In genomic region chr7:93053946-93054943, GRCh38 we compare ENCODE assay signal across 20 cellular contexts.
A peak's percentile ranks its signal among the peaks of the same experiment; 100 is the strongest.
DNase-seq lines count a peak whose midpoint lies in the region; ATAC-seq and TF ChIP-seq lines count a peak whose summit lies in the region.
"Had no signal": no experiment of that assay in that cellular context is flagged by ENCODE, and none has a peak within 500 bp of the region (broad histone marks: within the 10 kb centered on the region; RNA-seq: fewer than 3 reads in every experiment).

No MANE protein-coding gene starts in this region.

- H3K27me3 Mint-ChIP-seq in T-helper 17 cell (peaks cover 4% of the 10 kb centered on the region), progenitor cell of endocrine pancreas (peaks cover 15% of the 10 kb centered on the region)

- no peak overlapping the region for H3K9ac ChIP-seq in IMR-90 (ENCODE audit: low read depth, low read length)
- H3K9ac ChIP-seq: SK-N-SH had no signal

- H3K9me3 ChIP-seq in IMR-90 (ENCODE audit: control insufficient read depth, insufficient read depth, low read length), result no peaks in the 10 kb centered on the region
- no peaks in the 10 kb centered on the region for H3K9me3 ChIP-seq in T-helper 17 cell (ENCODE audit: control insufficient read depth, low read length, poor library complexity, severe bottlenecking)
- no peaks in the 10 kb centered on the region for H3K9me3 ChIP-seq in mucosa of descending colon
- H3K9me3 ChIP-seq: ascending aorta, gastroesophageal sphincter, HAP-1, lower lobe of right lung had no signal

- peak overlapping the region; percentile 24; the same call in 1 of the 2 replicates for H3K23ac ChIP-seq in IMR-90 (ENCODE audit: low read depth, low read length)

- no TSS peak for BruUV-seq in IMR-90 (replicated peaks; lab: Mats Ljungman, UMichigan)

- H3K36me3 Mint-ChIP-seq in T-helper 17 cell (ENCODE audit: low read depth) (no peaks in the 10 kb centered on the region), progenitor cell of endocrine pancreas (ENCODE audit: insufficient read depth) (no peaks in the 10 kb centered on the region)
- H3K36me3 Mint-ChIP-seq: CD8-positive, alpha-beta T cell had no signal

- H2BK120ac ChIP-seq in IMR-90 (ENCODE audit: low read depth, low read length), result peak overlapping the region; percentile 76; the same call in 1 of the 2 replicates

- no peak overlapping the region for H3K4me2 ChIP-seq in IMR-90 (ENCODE audit: low read depth, low read length)
- H3K4me2 ChIP-seq: SK-N-SH had no signal

- peak overlapping the region; percentile 72 for H2AK9ac ChIP-seq in IMR-90 (replicated peaks; ENCODE audit: low read depth, low read length, poor library complexity)

- H4K91ac ChIP-seq in IMR-90 (ENCODE audit: insufficient read depth, low read depth, low read length), result peak overlapping the region; percentile 37

- no CpG with 5 or more reads among the region's 8 CpGs for WGBS in IMR-90 (ENCODE audit: extremely low coverage in 2 of 2, insufficient read length in 1 of 2), 2 experiments

- DNase-seq in SKM-1 treated with dmso at 0.1 percent for 144 hours (lab: John Stamatoyannopoulos, UW; ENCODE audit: unreplicated experiment) (peak; percentile 23), SKM-1 (lab: John Stamatoyannopoulos, UW; ENCODE audit: unreplicated experiment) (no peak), IMR-90 (no peak), T-helper 17 cell (no peak), mucosa of descending colon (peak; percentile 47 to 52 (median 49)), anterior cingulate cortex (lab: John Stamatoyannopoulos, UW) (no peak), progenitor cell of endocrine pancreas (ENCODE audit: low spot score, unreplicated experiment) (no peak), head of caudate nucleus (no peak)
- DNase-seq: activated effector memory CD4-positive, alpha-beta T cell treated with anti-CD3 and anti-CD28 coated beads, Interleukin-2, amount 50 U/mL, for 16 hours; CD8-positive, alpha-beta T cell; lower lobe of right lung; NCI-H1694 treated with DMSO at 0.1 percent for 48 hours; NCI-H446; nephron progenitor cell; SK-N-SH; stimulated activated CD4-positive, alpha-beta T cell treated with anti-CD3 and anti-CD28 coated beads, Interleukin-15, amount 100 ng/mL, for 24 hours had no signal

- no peak for ATAC-seq in IMR-90 (ENCODE audit: low read depth)
- ATAC-seq in T-helper 17 cell, result no peak
- peak; percentile 68 for ATAC-seq in mucosa of descending colon
- ATAC-seq: CD8-positive, alpha-beta T cell; gastroesophageal sphincter; lower lobe of right lung had no signal

- dilution Hi-C loops in IMR-90 (cut with HindIII; ENCODE audit: low sequenced_read_pairs, unreplicated experiment), result no loop called here

- H4K5ac ChIP-seq in IMR-90 (ENCODE audit: low read depth, low read length), result peak overlapping the region; percentile 74

- H3K27me3 ChIP-seq in IMR-90 (ENCODE audit: control insufficient read depth, insufficient read depth, low read length), result no peaks in the 10 kb centered on the region; the same call in 1 of the 2 replicates
- H3K27me3 ChIP-seq: ascending aorta, gastroesophageal sphincter had no signal

- no peak overlapping the region for H3K27ac ChIP-seq in IMR-90 (ENCODE audit: insufficient read depth, low read length)
- H3K27ac ChIP-seq: ascending aorta, gastroesophageal sphincter, lower lobe of right lung, VCaP had no signal

- H3K36me3 ChIP-seq in IMR-90 (ENCODE audit: control insufficient read depth, insufficient read depth, low read length), result no peaks in the 10 kb centered on the region
- no peaks in the 10 kb centered on the region for H3K36me3 ChIP-seq in mucosa of descending colon (ENCODE audit: low read depth)
- H3K36me3 ChIP-seq: ascending aorta, gastroesophageal sphincter, HAP-1, lower lobe of right lung had no signal

- peaks cover 2% of the 10 kb centered on the region; the same call in 1 of the 2 replicates for H3K9me1 ChIP-seq in IMR-90 (ENCODE audit: insufficient read depth, low read length)

- H4K8ac ChIP-seq in IMR-90 (ENCODE audit: low read depth in 2 of 2, low read length in 2 of 2), result peak overlapping the region in 1 of 2 experiments; percentile 61; a peak in 1 of 4 replicates

- peak overlapping the region; percentile 76; the same call in 1 of the 2 replicates for H3K18ac ChIP-seq in IMR-90 (ENCODE audit: low read depth, low read length)

- peak overlapping the region; percentile 79; the same call in 1 of the 3 replicates for H2BK15ac ChIP-seq in IMR-90 (ENCODE audit: low read depth, low read length)

- H3K4ac ChIP-seq in IMR-90 (ENCODE audit: low read depth, low read length), result peak overlapping the region; percentile 82

- H2BK20ac ChIP-seq in IMR-90 (ENCODE audit: low read depth, low read length), result peak overlapping the region; percentile 76

- H2AFZ ChIP-seq in IMR-90 (replicated peaks; ENCODE audit: low read length, poor library complexity), result no peak overlapping the region

- peak overlapping the region; percentile 45 for H2BK5ac ChIP-seq in IMR-90 (ENCODE audit: low read depth, low read length, poor library complexity, severe bottlenecking)

- TF ChIP-seq CTCF in IMR-90 (conservative IDR thresholded peaks at IDR 0.05; ENCODE audit: low read depth, low read length) (no peak), mucosa of descending colon (IDR thresholded peaks at IDR 0.05) (no peak), progenitor cell of endocrine pancreas (IDR thresholded peaks at IDR 0.05; ENCODE audit: unreplicated experiment) (no peak)

- H3K79me1 ChIP-seq in IMR-90 (ENCODE audit: low read depth in 1 of 2, low read length in 2 of 2), result peaks cover 0 to 4% of the 10 kb centered on the region in 2 experiments; a peak in 2 of 4 replicates

- peak overlapping the region; percentile 98 for H2AK5ac ChIP-seq in IMR-90 (ENCODE audit: low read depth, low read length)

- H4K20me1 ChIP-seq in IMR-90 (ENCODE audit: insufficient read depth, low read length), result no peaks in the 10 kb centered on the region

- TF ChIP-seq POLR2A in IMR-90 (IDR thresholded peaks at IDR 0.05; ENCODE audit: low read depth, low read length), result no peak

- no peaks in the 10 kb centered on the region for H3K9me3 Mint-ChIP-seq in progenitor cell of endocrine pancreas (ENCODE audit: low read depth)
- H3K9me3 Mint-ChIP-seq: CD8-positive, alpha-beta T cell; nephron progenitor cell had no signal

- H3K4me3 Mint-ChIP-seq in T-helper 17 cell (no peak overlapping the region), progenitor cell of endocrine pancreas (ENCODE audit: low read depth) (no peak overlapping the region)
- H3K4me3 Mint-ChIP-seq: CD8-positive, alpha-beta T cell; nephron progenitor cell had no signal

- CTCF ChIA-PET in IMR-90 (lab: Yijun Ruan, JAX), result no interaction called here

- H3K4me3 ChIP-seq in IMR-90 (ENCODE audit: insufficient read depth, low read depth, low read length) (no peak overlapping the region), mucosa of descending colon (no peak overlapping the region)
- H3K4me3 ChIP-seq: ascending aorta, gastroesophageal sphincter, HAP-1, lower lobe of right lung had no signal

- no peak for TF ChIP-seq RAD21 in IMR-90 (IDR thresholded peaks at IDR 0.05; ENCODE audit: low read length)

- H3K4me1 ChIP-seq in IMR-90 (ENCODE audit: control insufficient read depth, insufficient read depth, low read length), result no peaks in the 10 kb centered on the region
- peaks cover 6% of the 10 kb centered on the region for H3K4me1 ChIP-seq in mucosa of descending colon (ENCODE audit: low read depth)
- H3K4me1 ChIP-seq: ascending aorta, gastroesophageal sphincter, HAP-1, lower lobe of right lung had no signal

- peak overlapping the region; percentile 25; the same call in 1 of the 2 replicates for H3K14ac ChIP-seq in IMR-90 (replicated peaks; ENCODE audit: low read depth, low read length)

- in situ Hi-C loops in IMR-90 (cut with MboI; ENCODE audit: low sequenced_read_pairs), result loop anchor here (5.0 kb wide), 3 partner anchors 222 to 432 kb away; no protein-coding TSS in a partner anchor

- H3K4me1 Mint-ChIP-seq in T-helper 17 cell (peaks cover 7% of the 10 kb centered on the region), progenitor cell of endocrine pancreas (ENCODE audit: low read depth) (no peaks in the 10 kb centered on the region)
- H3K4me1 Mint-ChIP-seq: nephron progenitor cell had no signal

- POLR2A ChIA-PET in IMR-90 (lab: Charles Lee; ENCODE audit: unreplicated experiment), result no interaction called here

- H3K56ac ChIP-seq in IMR-90 (ENCODE audit: extremely low read depth, insufficient read depth, low read length), result no peak overlapping the region

- intact Hi-C loops in IMR-90 (cut with micrococcal nuclease) (loop anchor here (2.0 to 10.0 kb wide), 3 partner anchors 41 to 149 kb away; no protein-coding TSS in a partner anchor), mucosa of descending colon (cut with DNase I, micrococcal nuclease) (loop anchor here in 1 of 2 donors (5.0 kb wide), 1 partner anchor 432 kb away; no protein-coding TSS in a partner anchor), head of caudate nucleus (cut with DNase I) (loop anchor here (10.0 kb wide), 1 partner anchor 219 kb away; the partner anchor contains the start of gene CDK6)

- H3K27ac Mint-ChIP-seq in T-helper 17 cell (peak overlapping the region; percentile 68), progenitor cell of endocrine pancreas (no peak overlapping the region)
- H3K27ac Mint-ChIP-seq: CD8-positive, alpha-beta T cell; nephron progenitor cell had no signal

TF ChIP-seq in IMR-90, 13 proteins besides CTCF, POLR2A, EP300 and RAD21 (continues in another document):
- no peak for TF ChIP-seq CEBPB (IDR thresholded peaks at IDR 0.05; ENCODE audit: low read depth, low read length)
- TF ChIP-seq BHLHE40 (IDR thresholded peaks at IDR 0.05; ENCODE audit: low read depth, low read length), result no peak
- TF ChIP-seq MAZ (IDR thresholded peaks at IDR 0.05; ENCODE audit: borderline replicate concordance, low read depth, low read length), result no peak
- TF ChIP-seq RFX5 (IDR thresholded peaks at IDR 0.05; ENCODE audit: low read depth, low read length), result no peak
- TF ChIP-seq NFE2L2 (IDR thresholded peaks at IDR 0.05; ENCODE audit: low read depth, low read length), result no peak
- no peak for TF ChIP-seq ELK1 (IDR thresholded peaks at IDR 0.05; ENCODE audit: borderline replicate concordance, low read depth, low read length)

Comparison
In these comparisons a context has a peak if more than half of its experiments do, and no peak if none do; other contexts are left out.
1. DNase-seq: peak in SKM-1 treated with dmso at 0.1 percent for 144 hours (single experiment) and mucosa of descending colon (3 of 3); none in SKM-1 (single experiment), IMR-90 (single experiment), T-helper 17 cell (0 of 3), anterior cingulate cortex (0 of 58), progenitor cell of endocrine pancreas (single experiment) and head of caudate nucleus (0 of 42).